In genomic region chr7:108623220-108623619, GRCh38 we compare ENCODE assay signal across 15 cellular contexts. TPM values are rescaled to one million over a fixed set of nuclear protein-coding genes. Genes with fewer than 3 reads are reported as not detected.
DNase-seq lines count a peak whose midpoint lies in the region; ATAC-seq and TF ChIP-seq lines count a peak whose summit lies in the region.
"Had no signal": no experiment of that assay in that cellular context is flagged by ENCODE, and none has a peak within 500 bp of the region (broad histone marks: within the 10 kb centered on the region; RNA-seq: fewer than 3 reads in every experiment).

No MANE protein-coding gene starts in this region.

- CTCF ChIA-PET in activated B cell treated with CpG ODN at 0.5 μM for 24 hours (lab: Charles Lee): no interaction called here
- CTCF ChIA-PET in activated CD8-positive, alpha-beta T cell treated with anti-CD3 and anti-CD28 coated beads for 36 hours (lab: Charles Lee): no interaction called here

- WGBS in sigmoid colon, 2 donors: 74 to 80% methylated on average over 5 of the region's 5 CpGs

- no peak for TF ChIP-seq POLR2A in sigmoid colon (IDR thresholded peaks at IDR 0.05)

- TF ChIP-seq CTCF in activated B cell treated with CpG ODN at 0.5 μM for 24 hours (IDR thresholded peaks at IDR 0.05) (no peak), sigmoid colon (IDR thresholded peaks at IDR 0.05) (no peak), mucosa of descending colon (IDR thresholded peaks at IDR 0.05) (no peak)
- TF ChIP-seq CTCF in activated CD8-positive, alpha-beta T cell treated with anti-CD3 and anti-CD28 coated beads for 36 hours (IDR thresholded peaks at IDR 0.05): no peak

- no peak overlapping the region for H3K4me3 Mint-ChIP-seq in activated B cell treated with CpG ODN at 0.5 μM for 24 hours
- no peak overlapping the region for H3K4me3 Mint-ChIP-seq in activated CD8-positive, alpha-beta T cell treated with anti-CD3 and anti-CD28 coated beads for 36 hours

- no peaks in the 10 kb centered on the region for H3K9me3 Mint-ChIP-seq in activated B cell treated with CpG ODN at 0.5 μM for 24 hours
- no peaks in the 10 kb centered on the region for H3K9me3 Mint-ChIP-seq in activated CD8-positive, alpha-beta T cell treated with anti-CD3 and anti-CD28 coated beads for 36 hours

- peaks cover 7% of the 10 kb centered on the region for H3K27me3 Mint-ChIP-seq in activated B cell treated with CpG ODN at 0.5 μM for 24 hours
- H3K27me3 Mint-ChIP-seq in activated CD8-positive, alpha-beta T cell treated with anti-CD3 and anti-CD28 coated beads for 36 hours: peaks cover 13% of the 10 kb centered on the region

- TF ChIP-seq EP300 in sigmoid colon (IDR thresholded peaks at IDR 0.05): no peak

- H3K27ac Mint-ChIP-seq in activated B cell treated with CpG ODN at 0.5 μM for 24 hours: no peak overlapping the region
- no peak overlapping the region for H3K27ac Mint-ChIP-seq in activated CD8-positive, alpha-beta T cell treated with anti-CD3 and anti-CD28 coated beads for 36 hours

- H3K4me3 ChIP-seq in sigmoid colon (no peak overlapping the region), mucosa of descending colon (no peak overlapping the region)
- H3K4me3 ChIP-seq: BLaER1, gastroesophageal sphincter had no signal

- DNase-seq in activated B cell treated with CpG ODN at 0.5 μM for 24 hours (no peak), sigmoid colon (no peak), mucosa of descending colon (no peak)
- no peak for DNase-seq in activated CD4-positive, alpha-beta T cell treated with anti-CD3 and anti-CD28 coated beads for 4 hours
- no peak for DNase-seq in activated CD8-positive, alpha-beta T cell treated with anti-CD3 and anti-CD28 coated beads for 36 hours
- DNase-seq: cerebellar nuclear complex; DMS79 treated with DMSO at 0.1 percent for 48 hours; nucleus accumbens; SK-N-SH; stimulated activated naive CD8-positive, alpha-beta T cell treated with anti-CD3 and anti-CD28 coated beads, Interleukin-15, Interleukin-2, amounts not matched to agents 100 U/mL and 50 U/mL, for 24 hours had no signal

- H3K4me1 ChIP-seq in sigmoid colon (no peaks in the 10 kb centered on the region), mucosa of descending colon (ENCODE audit: low read depth) (no peaks in the 10 kb centered on the region)
- H3K4me1 ChIP-seq: BLaER1 had no signal

- H3K27me3 ChIP-seq in sigmoid colon: no peaks in the 10 kb centered on the region
- H3K27me3 ChIP-seq: BLaER1, gastroesophageal sphincter had no signal

- no peaks in the 10 kb centered on the region for H3K36me3 ChIP-seq in sigmoid colon
- no peaks in the 10 kb centered on the region for H3K36me3 ChIP-seq in mucosa of descending colon (ENCODE audit: low read depth)
- H3K36me3 ChIP-seq: BLaER1, gastroesophageal sphincter had no signal

- H3K36me3 Mint-ChIP-seq in activated B cell treated with CpG ODN at 0.5 μM for 24 hours (ENCODE audit: low read depth): no peaks in the 10 kb centered on the region
- no peaks in the 10 kb centered on the region for H3K36me3 Mint-ChIP-seq in activated CD8-positive, alpha-beta T cell treated with anti-CD3 and anti-CD28 coated beads for 36 hours (ENCODE audit: low read depth)

- POLR2A ChIA-PET in activated B cell treated with CpG ODN at 0.5 μM for 24 hours (lab: Charles Lee): no interaction called here
- POLR2A ChIA-PET in activated CD8-positive, alpha-beta T cell treated with anti-CD3 and anti-CD28 coated beads for 36 hours (lab: Charles Lee): no interaction called here

- H3K27ac ChIP-seq in sigmoid colon: no peak overlapping the region
- H3K27ac ChIP-seq: BLaER1, gastroesophageal sphincter had no signal

- H3K4me1 Mint-ChIP-seq in activated B cell treated with CpG ODN at 0.5 μM for 24 hours: no peaks in the 10 kb centered on the region
- H3K4me1 Mint-ChIP-seq in activated CD8-positive, alpha-beta T cell treated with anti-CD3 and anti-CD28 coated beads for 36 hours (ENCODE audit: low read depth): no peaks in the 10 kb centered on the region

- intact Hi-C loops in activated B cell treated with CpG ODN at 0.5 μM for 24 hours (cut with micrococcal nuclease): no loop called here
- intact Hi-C loops in activated CD8-positive, alpha-beta T cell treated with anti-CD3 and anti-CD28 coated beads for 36 hours (cut with micrococcal nuclease): no loop called here
- intact Hi-C loops in sigmoid colon (cut with DNase I): no loop called here
- intact Hi-C loops in mucosa of descending colon (cut with DNase I, micrococcal nuclease): loop anchor here in 1 of 2 donors (10.0 kb wide), 1 partner anchor 352 kb away; no protein-coding TSS in a partner anchor

- ATAC-seq in GM18870 (IDR thresholded peaks at IDR 0.05; ENCODE audit: unreplicated experiment) (peak; percentile 91), GM21576 (IDR thresholded peaks at IDR 0.05; ENCODE audit: unreplicated experiment) (peak; percentile 55), HG03039 (IDR thresholded peaks at IDR 0.05; ENCODE audit: unreplicated experiment) (peak; percentile 90), activated B cell treated with CpG ODN at 0.5 μM for 24 hours (ENCODE audit: low read depth) (peak; percentile 18), mucosa of descending colon (no peak)
- no peak for ATAC-seq in activated CD8-positive, alpha-beta T cell treated with anti-CD3 and anti-CD28 coated beads for 36 hours
- ATAC-seq: gastroesophageal sphincter; stimulated activated naive CD8-positive, alpha-beta T cell treated with anti-CD3 and anti-CD28 coated beads, Interleukin-15, Interleukin-2, amounts not matched to agents 100 U/mL and 50 U/mL, for 24 hours had no signal

- H3K9me3 ChIP-seq in sigmoid colon: no peaks in the 10 kb centered on the region
- H3K9me3 ChIP-seq in mucosa of descending colon: no peaks in the 10 kb centered on the region
- H3K9me3 ChIP-seq: BLaER1, gastroesophageal sphincter, SK-N-SH had no signal

RNA-seq across cellular contexts. Expression of gene DNAJB9, which starts 53.5 kb away (rescaled TPM):
- total RNA-seq in activated B cell treated with CpG ODN at 0.5 μM for 24 hours (9.0 and 9.9 TPM in 2 replicates), sigmoid colon (10 to 100 TPM; 17.2 to 44.3 (median 33.4) TPM), mucosa of descending colon (10 to 100 TPM; 13.2 to 19.2 (median 16.6) TPM)
- total RNA-seq in activated CD8-positive, alpha-beta T cell treated with anti-CD3 and anti-CD28 coated beads for 36 hours: 10 to 100 TPM in 1 of 2 experiments, 1 to 10 TPM in 1; 6.5 to 11.6 TPM
- polyA plus RNA-seq in sigmoid colon: 1 to 10 TPM; 7.8 to 9.6 (median 7.9) TPM

RNA-seq across cellular contexts. Expression of gene THAP5, which starts 53.7 kb away (rescaled TPM):
- 22.1 and 26.3 TPM in 2 replicates for total RNA-seq in activated B cell treated with CpG ODN at 0.5 μM for 24 hours
- 10 to 100 TPM; 26.5 to 28.8 TPM for total RNA-seq in activated CD8-positive, alpha-beta T cell treated with anti-CD3 and anti-CD28 coated beads for 36 hours
- 10 to 100 TPM; 28.5 to 37.1 (median 31.5) TPM for total RNA-seq in sigmoid colon
- 10 to 100 TPM in 1 of 3 donors, 1 to 10 TPM in 2; 9.6 to 12.7 (median 9.7) TPM for polyA plus RNA-seq in sigmoid colon
- 10 to 100 TPM; 19.6 to 26.2 (median 20.2) TPM for total RNA-seq in mucosa of descending colon

Comparison
In these comparisons a context has a peak if more than half of its experiments do, and no peak if none do; other contexts are left out.
1. ATAC-seq: peak in GM18870 (single experiment), GM21576 (single experiment), HG03039 (single experiment) and activated B cell treated with CpG ODN at 0.5 μM for 24 hours (single experiment); none in activated CD8-positive, alpha-beta T cell treated with anti-CD3 and anti-CD28 coated beads for 36 hours (single experiment) and mucosa of descending colon (single experiment).